Comparison of ENCODE assay signal across 27 cellular contexts in the genomic region with DNA sequence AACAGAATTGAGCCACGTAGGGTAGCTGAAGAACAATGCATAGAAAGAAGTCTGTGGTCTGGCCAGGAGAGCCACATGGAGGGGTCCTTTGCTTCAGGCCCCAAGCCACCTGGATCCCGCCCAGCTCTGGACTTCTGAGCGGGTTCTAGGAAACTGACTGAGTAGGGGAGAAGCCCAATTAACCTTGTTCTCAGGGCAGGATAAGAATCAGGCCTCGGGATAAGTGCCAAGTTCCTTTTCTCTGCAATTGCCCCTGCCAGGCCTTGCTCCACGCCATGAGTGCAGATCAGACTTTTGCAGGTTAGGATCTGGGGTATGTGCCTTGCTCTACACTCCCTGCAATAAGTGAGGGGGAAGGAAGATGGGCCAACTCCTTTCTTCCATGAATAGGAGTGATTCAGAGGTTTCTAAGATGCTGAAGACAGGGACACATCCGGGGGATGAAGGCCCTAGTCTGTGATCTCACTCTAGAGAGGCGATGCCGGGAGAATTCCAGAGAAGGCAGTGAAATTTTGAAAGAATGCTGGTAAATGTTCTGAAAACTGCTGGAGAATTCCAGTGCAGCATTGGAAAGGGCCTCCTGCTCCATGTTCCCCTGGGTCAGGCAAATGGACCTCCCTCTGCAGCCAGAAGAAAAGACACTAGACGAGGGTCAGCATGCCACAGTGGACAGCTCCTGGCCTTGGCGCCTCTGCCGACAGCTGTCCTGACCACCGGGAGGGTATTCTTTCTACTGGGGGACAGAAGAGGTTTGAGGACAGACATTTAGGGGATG. TPM values are rescaled to one million over a fixed set of nuclear protein-coding genes. Genes with fewer than 3 reads are reported as not detected.
"Had no signal": no experiment of that assay in that cellular context is flagged by ENCODE, and none has a peak within 500 bp of the region (broad histone marks: within the 10 kb centered on the region; RNA-seq: fewer than 3 reads in every experiment).

No MANE protein-coding gene starts in this region.

- H3K4me3 Mint-ChIP-seq: activated CD4-positive, alpha-beta memory T cell treated with anti-CD3 and anti-CD28 coated beads, Interleukin-2, amount 10 ng/mL, durations not matched to agents 7 days and 5 days; activated CD8-positive, alpha-beta memory T cell treated with anti-CD3 and anti-CD28 coated beads, Interleukin-2, amount 10 ng/mL, durations not matched to agents 7 days and 5 days; nephron progenitor cell; T-helper 2 cell treated with Interferon-gamma antibody and Interleukin-4, amounts not matched to agents 5 μg/mL and 100 μg/mL, for 36 hours had no signal

- H3K4me1 Mint-ChIP-seq: nephron progenitor cell had no signal

- H3K36me3 Mint-ChIP-seq: activated CD8-positive, alpha-beta memory T cell treated with anti-CD3 and anti-CD28 coated beads, Interleukin-2, amount 10 ng/mL, durations not matched to agents 7 days and 5 days; immature natural killer cell had no signal

- H3K4me3 ChIP-seq: coronary artery, gastroesophageal sphincter, heart right ventricle, left ventricle myocardium inferior, transverse colon, vagina had no signal

- DNase-seq: activated CD4-positive, alpha-beta memory T cell treated with anti-CD3 and anti-CD28 coated beads, Interleukin-2, amount 10 ng/mL, durations not matched to agents 7 days and 5 days; activated CD4-positive, alpha-beta T cell treated with anti-CD3 and anti-CD28 coated beads for 48 hours; activated CD4-positive, CD25-positive, alpha-beta regulatory T cell; activated CD8-positive, alpha-beta memory T cell treated with anti-CD3 and anti-CD28 coated beads, Interleukin-2, amount 10 ng/mL, durations not matched to agents 7 days and 5 days; activated naive CD4-positive, alpha-beta T cell; brain microvascular endothelial cell; central memory CD4-positive, alpha-beta T cell; heart right ventricle; immature natural killer cell; kidney glomerular epithelial cell; left ventricle myocardium inferior; mammary epithelial cell; midbrain; nephron progenitor cell; occipital lobe; retina; stimulated activated CD4-positive, alpha-beta T cell treated with anti-CD3 and anti-CD28 coated beads, Interleukin-2, amount 100 ng/mL, for 24 hours; stimulated activated naive CD8-positive, alpha-beta T cell treated with anti-CD3 and anti-CD28 coated beads, Interleukin-15, Interleukin-2, amounts not matched to agents 100 U/mL and 50 U/mL, for 24 hours; transverse colon had no signal

- H3K9me3 Mint-ChIP-seq: activated CD4-positive, alpha-beta memory T cell treated with anti-CD3 and anti-CD28 coated beads, Interleukin-2, amount 10 ng/mL, durations not matched to agents 7 days and 5 days; nephron progenitor cell; T-helper 2 cell treated with Interferon-gamma antibody and Interleukin-4, amounts not matched to agents 5 μg/mL and 100 μg/mL, for 36 hours had no signal

- H3K27ac Mint-ChIP-seq: activated CD4-positive, alpha-beta memory T cell treated with anti-CD3 and anti-CD28 coated beads, Interleukin-2, amount 10 ng/mL, durations not matched to agents 7 days and 5 days; activated CD8-positive, alpha-beta memory T cell treated with anti-CD3 and anti-CD28 coated beads, Interleukin-2, amount 10 ng/mL, durations not matched to agents 7 days and 5 days; immature natural killer cell; nephron progenitor cell; T-helper 2 cell treated with Interferon-gamma antibody and Interleukin-4, amounts not matched to agents 5 μg/mL and 100 μg/mL, for 36 hours had no signal

- H3K27ac ChIP-seq: brain microvascular endothelial cell, coronary artery, gastroesophageal sphincter, heart right ventricle, left ventricle myocardium inferior, transverse colon, vagina had no signal

RNA-seq across cellular contexts. Expression of a gene that starts 5.8 kb away (rescaled TPM):
- total RNA-seq: activated CD4-positive, alpha-beta memory T cell treated with anti-CD3 and anti-CD28 coated beads, Interleukin-2, amount 10 ng/mL, durations not matched to agents 7 days and 5 days; activated CD8-positive, alpha-beta memory T cell treated with anti-CD3 and anti-CD28 coated beads, Interleukin-2, amount 10 ng/mL, durations not matched to agents 7 days and 5 days; esophagus mucosa; gastroesophageal sphincter; heart right ventricle; left ventricle myocardium inferior; mammary epithelial cell; posterior vena cava; skeletal muscle tissue; transverse colon; vagina had no signal

RNA-seq across cellular contexts. Expression of a gene that starts 24.8 kb away (rescaled TPM):
- total RNA-seq: activated CD4-positive, alpha-beta memory T cell treated with anti-CD3 and anti-CD28 coated beads, Interleukin-2, amount 10 ng/mL, durations not matched to agents 7 days and 5 days; activated CD8-positive, alpha-beta memory T cell treated with anti-CD3 and anti-CD28 coated beads, Interleukin-2, amount 10 ng/mL, durations not matched to agents 7 days and 5 days; myocyte had no signal
